Comparison of ENCODE assay signal across 19 cellular contexts in the genomic region with DNA sequence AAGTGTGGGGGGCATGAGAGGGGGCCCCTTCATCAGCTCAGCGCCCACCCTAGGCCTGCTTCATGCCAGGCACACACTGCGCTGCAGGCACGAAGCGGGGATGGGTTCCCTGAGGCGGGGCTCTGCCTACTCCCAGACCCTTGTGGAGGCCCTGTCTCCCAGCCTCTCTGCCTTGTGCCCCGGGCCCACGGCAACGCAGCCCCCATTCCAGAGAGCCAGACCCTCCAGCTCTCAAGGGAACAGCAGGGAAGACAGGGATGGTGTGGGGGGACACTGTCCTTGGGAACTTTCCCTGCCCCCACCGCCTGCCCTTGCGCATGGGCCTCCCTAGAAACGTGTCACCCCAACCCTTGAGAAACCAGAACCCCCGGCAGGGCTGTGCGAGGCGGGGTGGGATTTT. TPM values are rescaled to one million over a fixed set of nuclear protein-coding genes. Genes with fewer than 3 reads are reported as not detected.
DNase-seq lines count a peak whose midpoint lies in the region; ATAC-seq and TF ChIP-seq lines count a peak whose summit lies in the region.
"Had no signal": no experiment of that assay in that cellular context is flagged by ENCODE, and none has a peak within 500 bp of the region (broad histone marks: within the 10 kb centered on the region; RNA-seq: fewer than 3 reads in every experiment).

No MANE protein-coding gene starts in this region.

- no peak for ATAC-seq in Right ventricle myocardium superior (ENCODE audit: poor library complexity)
- peak; percentile 20 for ATAC-seq in stimulated activated naive CD8-positive, alpha-beta T cell treated with anti-CD3 and anti-CD28 coated beads, Interleukin-15, amount 100 ng/mL, for 72 hours
- no peak for ATAC-seq in stimulated activated naive CD8-positive, alpha-beta T cell treated with anti-CD3 and anti-CD28 coated beads, Interleukin-15, Interleukin-2, amounts not matched to agents 100 U/mL and 50 U/mL, for 24 hours
- ATAC-seq: CD8-positive, alpha-beta T cell; GM12878; HCT116 had no signal

- H3K4me3 ChIP-seq in left ventricle myocardium inferior = no peak overlapping the region
- no peak overlapping the region for H3K4me3 ChIP-seq in mesenchymal stem cell (ENCODE audit: insufficient read depth in 1 of 2, low read depth in 1 of 2, low read length in 2 of 2)
- H3K4me3 ChIP-seq in testis = no peak overlapping the region
- H3K4me3 ChIP-seq: GM12878, GM23248 had no signal

- H3K36me3 ChIP-seq in left ventricle myocardium inferior (no peaks in the 10 kb centered on the region), mesenchymal stem cell (ENCODE audit: control insufficient read depth in 1 of 2, insufficient read depth in 2 of 2, low read depth in 1 of 2, low read length in 2 of 2) (no peaks in the 10 kb centered on the region), testis (ENCODE audit: low read depth, missing control alignments) (no peaks in the 10 kb centered on the region)

- H3K27ac ChIP-seq in left ventricle myocardium inferior (replicated peaks) = peak overlapping the region; percentile 92
- H3K27ac ChIP-seq in mesenchymal stem cell (ENCODE audit: low read length, poor library complexity, severe bottlenecking) = no peak overlapping the region
- H3K27ac ChIP-seq in testis = peak overlapping the region; percentile 53 to 63
- H3K27ac ChIP-seq: C4-2B, GM23248 had no signal

- H2BK12ac ChIP-seq in mesenchymal stem cell (ENCODE audit: low read length in 2 of 2) = peak overlapping the region in 1 of 2 experiments; percentile 33

- no peak overlapping the region for H2AFZ ChIP-seq in mesenchymal stem cell (ENCODE audit: low read depth, low read length)
- H2AFZ ChIP-seq: GM23248 had no signal

- no peak overlapping the region for H3K4ac ChIP-seq in mesenchymal stem cell (ENCODE audit: low read depth in 1 of 2, low read length in 2 of 2)

- no peak overlapping the region for H3K4me2 ChIP-seq in mesenchymal stem cell (ENCODE audit: low read length, poor library complexity, severe bottlenecking)

- peaks cover 7% of the 10 kb centered on the region for H3K27me3 Mint-ChIP-seq in stimulated activated naive CD8-positive, alpha-beta T cell treated with anti-CD3 and anti-CD28 coated beads, Interleukin-15, amount 100 ng/mL, for 72 hours

- H3K4me3 Mint-ChIP-seq in stimulated activated naive CD8-positive, alpha-beta T cell treated with anti-CD3 and anti-CD28 coated beads, Interleukin-15, amount 100 ng/mL, for 72 hours = no peak overlapping the region
- H3K4me3 Mint-ChIP-seq: CD4-positive, CD25-positive, alpha-beta regulatory T cell; CD8-positive, alpha-beta T cell; H9; HFFc6 had no signal

- H3K9me3 ChIP-seq in left ventricle myocardium inferior (replicated peaks) (no peaks in the 10 kb centered on the region), mesenchymal stem cell (ENCODE audit: control insufficient read depth, low read length) (no peaks in the 10 kb centered on the region), testis (no peaks in the 10 kb centered on the region)

- intact Hi-C loops in left ventricle myocardium inferior (cut with micrococcal nuclease) = no loop called here
- intact Hi-C loops in Right ventricle myocardium superior (cut with DNase I) = no loop called here
- intact Hi-C loops in testis (cut with DNase I; ENCODE audit: low total_unique reads) = no loop called here

- no peak overlapping the region for H3K9ac ChIP-seq in mesenchymal stem cell (ENCODE audit: low read length)
- H3K9ac ChIP-seq: GM23248 had no signal

- no peak overlapping the region for H3K23ac ChIP-seq in mesenchymal stem cell (ENCODE audit: low read length in 2 of 2)

- H3K18ac ChIP-seq in mesenchymal stem cell (ENCODE audit: low read depth in 1 of 2, low read length in 2 of 2) = no peak overlapping the region

- no peaks in the 10 kb centered on the region for H3K9me3 Mint-ChIP-seq in stimulated activated naive CD8-positive, alpha-beta T cell treated with anti-CD3 and anti-CD28 coated beads, Interleukin-15, amount 100 ng/mL, for 72 hours
- H3K9me3 Mint-ChIP-seq: CD4-positive, CD25-positive, alpha-beta regulatory T cell; CD8-positive, alpha-beta T cell; HFFc6 had no signal

- DNase-seq in left ventricle myocardium inferior = no peak
- DNase-seq in Right ventricle myocardium superior = no peak
- DNase-seq in stimulated activated naive CD8-positive, alpha-beta T cell treated with anti-CD3 and anti-CD28 coated beads, Interleukin-15, amount 100 ng/mL, for 72 hours = no peak
- no peak for DNase-seq in stimulated activated naive CD8-positive, alpha-beta T cell treated with anti-CD3 and anti-CD28 coated beads, Interleukin-15, Interleukin-2, amounts not matched to agents 100 U/mL and 50 U/mL, for 24 hours
- no peak for DNase-seq in mesenchymal stem cell
- no peak for DNase-seq in testis
- no peak for DNase-seq in GDM1 (lab: John Stamatoyannopoulos, UW)
- DNase-seq in NCI-H1048 (lab: John Stamatoyannopoulos, UW) = no peak
- DNase-seq: Caco-2; CD4-positive, CD25-positive, alpha-beta regulatory T cell; CD8-positive, alpha-beta T cell; DMS153; DND-41; GM23248; H9; HFFc6 had no signal

- peaks cover 15% of the 10 kb centered on the region for H3K4me1 Mint-ChIP-seq in stimulated activated naive CD8-positive, alpha-beta T cell treated with anti-CD3 and anti-CD28 coated beads, Interleukin-15, amount 100 ng/mL, for 72 hours

- H3K79me1 ChIP-seq in mesenchymal stem cell (replicated peaks; ENCODE audit: low read length, poor library complexity, severe bottlenecking) = no peaks in the 10 kb centered on the region

- peak overlapping the region; percentile 28 for H4K91ac ChIP-seq in mesenchymal stem cell (ENCODE audit: low read length)

- H2BK5ac ChIP-seq in mesenchymal stem cell (ENCODE audit: low read depth, low read length, poor library complexity, severe bottlenecking) = no peak overlapping the region

- H3K14ac ChIP-seq in mesenchymal stem cell (ENCODE audit: low read length in 2 of 2) = no peak overlapping the region

- H3K27ac Mint-ChIP-seq in stimulated activated naive CD8-positive, alpha-beta T cell treated with anti-CD3 and anti-CD28 coated beads, Interleukin-15, amount 100 ng/mL, for 72 hours = no peak overlapping the region
- H3K27ac Mint-ChIP-seq: CD4-positive, CD25-positive, alpha-beta regulatory T cell; CD8-positive, alpha-beta T cell; H9; HFFc6 had no signal

- no peak for TF ChIP-seq POLR2A in testis (IDR thresholded peaks at IDR 0.05)

- peak overlapping the region; percentile 49 for H2BK15ac ChIP-seq in mesenchymal stem cell (ENCODE audit: low read depth, poor library complexity, severe bottlenecking)

- H3K27me3 ChIP-seq in left ventricle myocardium inferior (ENCODE audit: low read depth) (no peaks in the 10 kb centered on the region), mesenchymal stem cell (ENCODE audit: control insufficient read depth in 1 of 2, insufficient read depth in 1 of 2, low read length in 2 of 2) (peaks cover 57 to 74% of the 10 kb centered on the region in 2 experiments), testis (no peaks in the 10 kb centered on the region)

- H3K4me1 ChIP-seq in left ventricle myocardium inferior = peaks cover 92% of the 10 kb centered on the region
- H3K4me1 ChIP-seq in mesenchymal stem cell (ENCODE audit: control insufficient read depth, insufficient read depth, low read depth, low read length) = peaks cover 2% of the 10 kb centered on the region
- H3K4me1 ChIP-seq in testis = peaks cover 65% of the 10 kb centered on the region

- 91% methylated on average over 10 of the region's 14 CpGs for WGBS in mesenchymal stem cell
- WGBS in testis, 2 donors = 75 to 90% methylated on average over 6 to 14 of the region's 14 CpGs

- TF ChIP-seq CTCF in left ventricle myocardium inferior (IDR thresholded peaks at IDR 0.05; ENCODE audit: borderline replicate concordance) (no peak), testis (IDR thresholded peaks at IDR 0.05) (no peak)

- H2AK5ac ChIP-seq in mesenchymal stem cell (ENCODE audit: low read length, severe bottlenecking) = no peak overlapping the region

- H4K8ac ChIP-seq in mesenchymal stem cell (ENCODE audit: low read length) = peak overlapping the region; percentile 47

- no peak overlapping the region for H2BK120ac ChIP-seq in mesenchymal stem cell (ENCODE audit: low read depth, low read length)

RNA-seq across cellular contexts. Expression of a gene that starts 10.0 kb away (rescaled TPM):
- total RNA-seq in left ventricle myocardium inferior = 140 TPM
- 172 TPM for total RNA-seq in Right ventricle myocardium superior
- polyA plus RNA-seq in mesenchymal stem cell (2013, experiment 1 of 2) = 23.4 TPM
- 22.9 TPM for polyA plus RNA-seq in mesenchymal stem cell (2013, experiment 2 of 2)
- 100 to 1,000 TPM; 168 to 212 TPM for total RNA-seq in testis
- 73.2 TPM for polyA plus RNA-seq in testis (ENCODE audit: insufficient read depth, low read depth, low replicate concordance)
